ENCODE assay signal across 1 cellular context in the genomic region with DNA sequence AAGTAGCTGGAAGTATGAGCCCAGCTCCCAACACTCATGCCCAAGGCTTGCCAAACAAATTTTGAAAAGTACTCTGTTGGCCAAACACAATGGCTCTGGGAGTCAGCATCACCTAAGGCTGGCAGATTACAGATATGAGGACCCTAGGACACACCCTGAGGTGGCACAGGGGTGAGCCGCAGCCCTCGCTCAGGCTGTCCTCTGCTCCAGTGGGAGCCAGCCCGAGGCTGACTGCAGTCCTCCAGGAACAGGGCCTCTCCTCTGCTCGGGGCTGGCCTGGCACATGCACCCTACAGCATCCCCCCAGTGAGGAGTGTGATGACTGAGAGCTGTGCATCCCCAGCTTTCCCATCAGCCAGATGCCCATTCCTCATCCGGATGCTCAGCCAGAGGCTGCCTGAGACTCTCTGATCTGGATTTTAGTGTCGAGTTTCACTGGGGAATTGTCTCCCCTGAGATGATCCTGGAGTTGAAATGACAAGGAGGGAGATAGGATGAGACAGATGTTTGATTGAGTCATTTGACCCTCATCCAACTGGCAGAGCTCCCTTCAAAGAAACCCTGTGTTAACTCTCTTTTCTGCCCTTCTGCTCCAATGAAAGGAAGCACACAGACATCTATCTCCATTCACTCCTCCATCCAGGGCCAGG.
TF ChIP-seq lines count a peak whose summit lies in the region.

No MANE protein-coding gene starts in this region.

TF ChIP-seq in HepG2, 621 proteins besides CTCF, POLR2A, EP300 and RAD21 (continued from another document):
- no peak for TF ChIP-seq ZNF737 (CRISPR knock-in tag; IDR thresholded peaks at IDR 0.05; ENCODE audit: borderline replicate concordance)
- TF ChIP-seq NCOA1 (CRISPR knock-in tag; IDR thresholded peaks at IDR 0.05), result no peak
- no peak for TF ChIP-seq ZFP36L2 (CRISPR knock-in tag; IDR thresholded peaks at IDR 0.05)
- TF ChIP-seq HIVEP1 (CRISPR knock-in tag; IDR thresholded peaks at IDR 0.05), result no peak
- no peak for TF ChIP-seq CAMTA2 (CRISPR knock-in tag; IDR thresholded peaks at IDR 0.05; ENCODE audit: borderline replicate concordance)
- TF ChIP-seq, protein P1, sequence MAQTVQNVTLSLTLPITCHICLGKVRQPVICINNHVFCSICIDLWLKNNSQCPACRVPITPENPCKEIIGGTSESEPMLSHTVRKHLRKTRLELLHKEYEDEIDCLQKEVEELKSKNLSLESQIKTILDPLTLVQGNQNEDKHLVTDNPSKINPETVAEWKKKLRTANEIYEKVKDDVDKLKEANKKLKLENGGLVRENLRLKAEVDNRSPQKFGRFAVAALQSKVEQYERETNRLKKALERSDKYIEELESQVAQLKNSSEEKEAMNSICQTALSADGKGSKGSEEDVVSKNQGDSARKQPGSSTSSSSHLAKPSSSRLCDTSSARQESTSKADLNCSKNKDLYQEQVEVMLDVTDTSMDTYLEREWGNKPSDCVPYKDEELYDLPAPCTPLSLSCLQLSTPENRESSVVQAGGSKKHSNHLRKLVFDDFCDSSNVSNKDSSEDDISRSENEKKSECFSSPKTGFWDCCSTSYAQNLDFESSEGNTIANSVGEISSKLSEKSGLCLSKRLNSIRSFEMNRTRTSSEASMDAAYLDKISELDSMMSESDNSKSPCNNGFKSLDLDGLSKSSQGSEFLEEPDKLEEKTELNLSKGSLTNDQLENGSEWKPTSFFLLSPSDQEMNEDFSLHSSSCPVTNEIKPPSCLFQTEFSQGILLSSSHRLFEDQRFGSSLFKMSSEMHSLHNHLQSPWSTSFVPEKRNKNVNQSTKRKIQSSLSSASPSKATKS (CRISPR knock-in tag; IDR thresholded peaks at IDR 0.05), result no peak
- TF ChIP-seq KMT2B (CRISPR knock-in tag; IDR thresholded peaks at IDR 0.05), result no peak
- no peak for TF ChIP-seq TARDBP (CRISPR knock-in tag; IDR thresholded peaks at IDR 0.05)
